In the genomic region with DNA sequence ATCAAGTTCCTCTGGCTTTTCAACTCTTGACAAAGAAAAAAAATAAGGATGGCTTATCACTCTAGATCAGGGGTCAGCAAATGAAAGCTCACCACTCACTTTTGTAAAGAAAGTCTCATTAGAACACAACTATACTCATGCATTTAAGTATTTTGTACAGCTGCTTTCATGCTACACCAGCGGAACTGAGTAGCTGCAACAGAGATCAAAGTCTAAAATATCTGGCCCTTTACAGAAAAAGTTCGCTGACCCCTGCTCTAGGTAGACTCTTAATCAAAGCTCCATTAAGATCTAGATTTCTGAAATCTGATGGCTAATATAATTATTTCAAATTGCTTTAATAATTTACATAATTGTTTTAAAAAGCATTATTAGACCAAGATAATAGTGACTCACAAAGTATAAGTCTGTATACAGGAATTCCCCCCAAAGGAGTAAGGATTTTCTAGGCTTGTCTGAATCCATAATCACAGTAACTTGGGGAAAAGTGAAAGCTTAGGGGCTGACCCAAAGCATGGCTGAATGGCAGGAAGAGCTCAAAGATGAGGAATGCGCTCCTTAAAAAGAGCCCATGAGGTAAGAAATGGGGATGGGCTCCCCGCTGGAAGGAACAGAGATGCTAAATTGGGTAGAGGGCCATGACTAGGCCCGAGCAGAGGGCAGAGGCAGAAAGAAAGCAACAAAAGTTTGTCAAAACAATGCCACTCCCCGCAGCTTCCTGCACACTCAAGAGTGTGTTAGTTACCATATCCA, we compare ENCODE assay signal across 15 cellular contexts.
DNase-seq lines count a peak whose midpoint lies in the region; ATAC-seq, FAIRE-seq and TF ChIP-seq lines count a peak whose summit lies in the region.
"Had no signal": no experiment of that assay in that cellular context is flagged by ENCODE, and none has a peak within 500 bp of the region (broad histone marks: within the 10 kb centered on the region; RNA-seq: fewer than 3 reads in every experiment).

No MANE protein-coding gene starts in this region.

- no peaks in the 10 kb centered on the region for H3K79me2 ChIP-seq in astrocyte (ENCODE audit: insufficient read depth, low read length)

- H3K4me3 ChIP-seq in astrocyte (ENCODE audit: insufficient read depth, low read depth, low read length) = no peak overlapping the region
- peak overlapping the region in 1 of 2 experiments; percentile 32 for H3K4me3 ChIP-seq in neutrophil (ENCODE audit: low read depth in 1 of 2, low read length in 1 of 2)
- H3K4me3 ChIP-seq: sigmoid colon, thyroid gland had no signal

- no peak for TF ChIP-seq CTCF in astrocyte (IDR thresholded peaks at IDR 0.05; ENCODE audit: insufficient read depth, low read depth, low read length)
- TF ChIP-seq CTCF in neutrophil (IDR thresholded peaks at IDR 0.05) = no peak

- no peak overlapping the region for H2AFZ ChIP-seq in astrocyte (ENCODE audit: low read depth, low read length)

- peaks cover 20% of the 10 kb centered on the region; the same call in 1 of the 2 replicates for H3K36me3 ChIP-seq in KOPT-K1 (ENCODE audit: insufficient read depth, low read length)
- H3K36me3 ChIP-seq in astrocyte (ENCODE audit: insufficient read depth, low read length) = no peaks in the 10 kb centered on the region
- H3K36me3 ChIP-seq in neutrophil = peaks cover 24% of the 10 kb centered on the region
- H3K36me3 ChIP-seq: sigmoid colon, thyroid gland had no signal

- no peak overlapping the region for H3K4me2 ChIP-seq in astrocyte (ENCODE audit: low read length)

- H3K9me3 ChIP-seq in KOPT-K1 (ENCODE audit: insufficient read depth, low read length, poor library complexity, severe bottlenecking) (no peaks in the 10 kb centered on the region), astrocyte (ENCODE audit: insufficient read depth, low read depth, low read length) (no peaks in the 10 kb centered on the region), neutrophil (no peaks in the 10 kb centered on the region)
- H3K9me3 ChIP-seq: thyroid gland had no signal

- no peaks in the 10 kb centered on the region for H3K4me1 ChIP-seq in astrocyte (ENCODE audit: insufficient read depth, low read length)
- H3K4me1 ChIP-seq in neutrophil (ENCODE audit: control insufficient read depth in 1 of 2, insufficient read depth in 1 of 2, low read depth in 1 of 2, low read length in 1 of 2) = peaks cover 53 to 64% of the 10 kb centered on the region in 2 experiments
- H3K4me1 ChIP-seq: sigmoid colon had no signal

- H3K27me3 ChIP-seq in astrocyte (ENCODE audit: insufficient read depth, low read length) = no peaks in the 10 kb centered on the region
- H3K27me3 ChIP-seq in neutrophil = no peaks in the 10 kb centered on the region
- H3K27me3 ChIP-seq: sigmoid colon, thyroid gland had no signal

- no peak for ATAC-seq in GM21528 (IDR thresholded peaks at IDR 0.05; ENCODE audit: low FRiP score, unreplicated experiment)
- ATAC-seq: HCT116 had no signal

- DNase-seq in T-helper 1 cell (no peak), astrocyte (ENCODE audit: low read depth) (no peak), COLO668 (lab: John Stamatoyannopoulos, UW; ENCODE audit: unreplicated experiment) (no peak)
- DNase-seq in activated CD4-positive, CD25-positive, alpha-beta regulatory T cell (lab: John Stamatoyannopoulos, UW) = no peak
- DNase-seq: 8988T, NCI-H1436, NCI-H524 had no signal

- H3K4me3 Mint-ChIP-seq in T-helper 1 cell treated with Interleukin-12 subunit alpha and Interleukin-12 subunit beta and Interleukin-4 antibody, amounts not matched to agents 30 μg/mL and 1 μg/mL, for 36 hours = peak overlapping the region; percentile 63
- no peak overlapping the region for H3K4me3 Mint-ChIP-seq in astrocyte (ENCODE audit: unreplicated experiment)

- H3K9me3 Mint-ChIP-seq in T-helper 1 cell treated with Interleukin-12 subunit alpha and Interleukin-12 subunit beta and Interleukin-4 antibody, amounts not matched to agents 30 μg/mL and 1 μg/mL, for 36 hours = no peaks in the 10 kb centered on the region
- no peaks in the 10 kb centered on the region for H3K9me3 Mint-ChIP-seq in astrocyte (ENCODE audit: unreplicated experiment)

- no peak overlapping the region for H3K9ac ChIP-seq in astrocyte (ENCODE audit: low read length)

- H3K36me3 Mint-ChIP-seq in T-helper 1 cell treated with Interleukin-12 subunit alpha and Interleukin-12 subunit beta and Interleukin-4 antibody, amounts not matched to agents 30 μg/mL and 1 μg/mL, for 36 hours (ENCODE audit: low read depth) = peaks cover 33% of the 10 kb centered on the region
- H3K36me3 Mint-ChIP-seq in astrocyte (ENCODE audit: low read depth, unreplicated experiment) = peaks cover 2% of the 10 kb centered on the region

- H4K20me1 ChIP-seq in astrocyte (ENCODE audit: insufficient read depth, low read length) = no peaks in the 10 kb centered on the region

- no peaks in the 10 kb centered on the region for H3K27me3 Mint-ChIP-seq in T-helper 1 cell treated with Interleukin-12 subunit alpha and Interleukin-12 subunit beta and Interleukin-4 antibody, amounts not matched to agents 30 μg/mL and 1 μg/mL, for 36 hours (ENCODE audit: low read depth)
- H3K27me3 Mint-ChIP-seq in astrocyte (ENCODE audit: low read depth, unreplicated experiment) = no peaks in the 10 kb centered on the region

- peak overlapping the region; percentile 99 for H3K27ac ChIP-seq in KOPT-K1 (ENCODE audit: low read depth, low read length, poor library complexity, severe bottlenecking)
- H3K27ac ChIP-seq in astrocyte (ENCODE audit: low read depth, low read length) = no peak overlapping the region
- H3K27ac ChIP-seq in neutrophil = peak overlapping the region; percentile 85
- H3K27ac ChIP-seq: sigmoid colon, thyroid gland had no signal

- H3K4me1 Mint-ChIP-seq in T-helper 1 cell treated with Interleukin-12 subunit alpha and Interleukin-12 subunit beta and Interleukin-4 antibody, amounts not matched to agents 30 μg/mL and 1 μg/mL, for 36 hours (ENCODE audit: low read depth) = peaks cover 72% of the 10 kb centered on the region
- H3K4me1 Mint-ChIP-seq in astrocyte (ENCODE audit: low read depth, unreplicated experiment) = peaks cover 11% of the 10 kb centered on the region

- peak; percentile 45 for FAIRE-seq in astrocyte (lab: Jason Lieb, UNC)
- FAIRE-seq: colon had no signal

- H3K27ac Mint-ChIP-seq in T-helper 1 cell treated with Interleukin-12 subunit alpha and Interleukin-12 subunit beta and Interleukin-4 antibody, amounts not matched to agents 30 μg/mL and 1 μg/mL, for 36 hours = peak overlapping the region; percentile 98
- no peak overlapping the region for H3K27ac Mint-ChIP-seq in astrocyte (ENCODE audit: unreplicated experiment)
